In the genomic region with DNA sequence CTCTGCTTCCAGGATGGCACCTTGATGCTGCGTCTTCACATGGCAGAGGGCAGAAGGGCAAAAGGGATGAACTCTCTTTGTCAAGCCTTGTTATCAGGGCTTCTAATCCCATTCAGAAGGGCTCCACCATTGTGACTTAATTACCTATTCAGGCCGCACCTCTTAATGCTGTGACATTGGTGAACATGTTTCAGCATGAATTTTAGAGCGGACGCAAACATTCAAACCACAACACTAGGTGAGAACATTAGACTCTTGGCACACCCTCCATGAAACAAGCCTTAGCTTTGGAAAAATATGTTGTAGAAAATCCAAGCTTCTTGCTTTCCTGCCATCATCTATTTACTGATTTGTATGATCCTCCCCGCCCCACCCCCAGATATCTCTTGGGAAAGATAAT, we compare ENCODE assay signal across 15 cellular contexts. TPM values are rescaled to one million over a fixed set of nuclear protein-coding genes. Genes with fewer than 3 reads are reported as not detected.
"Had no signal": no experiment of that assay in that cellular context is flagged by ENCODE, and none has a peak within 500 bp of the region (broad histone marks: within the 10 kb centered on the region; RNA-seq: fewer than 3 reads in every experiment).

No MANE protein-coding gene starts in this region.

- H3K9me3 ChIP-seq: testis, upper lobe of right lung had no signal

- H3K27ac ChIP-seq: cardiac muscle cell, dorsolateral prefrontal cortex, testis, upper lobe of right lung, WERI-Rb-1 had no signal

- H3K4me3 ChIP-seq: cardiac muscle cell, dorsolateral prefrontal cortex, lung, testis, upper lobe of right lung had no signal

- H3K4me1 Mint-ChIP-seq: stimulated activated naive CD8-positive, alpha-beta T cell treated with anti-CD3 and anti-CD28 coated beads, Interleukin-15, amount 100 ng/mL, for 72 hours had no signal

- H3K36me3 ChIP-seq: cardiac muscle cell, upper lobe of right lung, WERI-Rb-1 had no signal

- DNase-seq: activated CD4-positive, alpha-beta memory T cell treated with anti-CD3 and anti-CD28 coated beads, Interleukin-2, amount 10 ng/mL, durations not matched to agents 7 days and 5 days; activated effector memory CD4-positive, alpha-beta T cell treated with Interleukin-2 at 50 U/mL for 16 hours; activated naive CD4-positive, alpha-beta T cell treated with anti-CD3 and anti-CD28 coated beads, Interleukin-2, amount 50 U/mL, for 16 hours; activated T-cell treated with anti-CD3 and anti-CD28 coated beads, Interleukin-2, amount 50 U/mL, for 24 hours; dorsolateral prefrontal cortex; endodermal cell; stimulated activated naive CD8-positive, alpha-beta T cell treated with anti-CD3 and anti-CD28 coated beads, Interleukin-15, amount 100 ng/mL, for 72 hours; testis; upper lobe of right lung; WERI-Rb-1 had no signal

- H3K4me1 ChIP-seq: testis, upper lobe of right lung had no signal

- H3K9me3 Mint-ChIP-seq: activated CD4-positive, alpha-beta memory T cell treated with anti-CD3 and anti-CD28 coated beads, Interleukin-2, amount 10 ng/mL, durations not matched to agents 7 days and 5 days; activated T-cell treated with anti-CD3 and anti-CD28 coated beads, Interleukin-2, amount 50 U/mL, for 24 hours; endodermal cell; stimulated activated naive CD8-positive, alpha-beta T cell treated with anti-CD3 and anti-CD28 coated beads, Interleukin-15, amount 100 ng/mL, for 72 hours had no signal

- H3K4me3 Mint-ChIP-seq: activated CD4-positive, alpha-beta memory T cell treated with anti-CD3 and anti-CD28 coated beads, Interleukin-2, amount 10 ng/mL, durations not matched to agents 7 days and 5 days; activated T-cell treated with anti-CD3 and anti-CD28 coated beads, Interleukin-2, amount 50 U/mL, for 24 hours; endodermal cell; neural crest cell; stimulated activated naive CD8-positive, alpha-beta T cell treated with anti-CD3 and anti-CD28 coated beads, Interleukin-15, amount 100 ng/mL, for 72 hours had no signal

- ATAC-seq: sciatic nerve; stimulated activated naive CD8-positive, alpha-beta T cell treated with anti-CD3 and anti-CD28 coated beads, Interleukin-15, amount 100 ng/mL, for 72 hours; upper lobe of right lung had no signal

- H3K27ac Mint-ChIP-seq: activated CD4-positive, alpha-beta memory T cell treated with anti-CD3 and anti-CD28 coated beads, Interleukin-2, amount 10 ng/mL, durations not matched to agents 7 days and 5 days; activated T-cell treated with anti-CD3 and anti-CD28 coated beads, Interleukin-2, amount 50 U/mL, for 24 hours; endodermal cell; stimulated activated naive CD8-positive, alpha-beta T cell treated with anti-CD3 and anti-CD28 coated beads, Interleukin-15, amount 100 ng/mL, for 72 hours had no signal

- H3K27me3 ChIP-seq: cardiac muscle cell, dorsolateral prefrontal cortex, testis, upper lobe of right lung had no signal

- H3K27me3 Mint-ChIP-seq: stimulated activated naive CD8-positive, alpha-beta T cell treated with anti-CD3 and anti-CD28 coated beads, Interleukin-15, amount 100 ng/mL, for 72 hours had no signal

RNA-seq across cellular contexts. Expression of a gene that starts 17.9 kb away (rescaled TPM):
- total RNA-seq: activated CD4-positive, alpha-beta memory T cell treated with anti-CD3 and anti-CD28 coated beads, Interleukin-2, amount 10 ng/mL, durations not matched to agents 7 days and 5 days; neural crest cell; osteocyte; sciatic nerve; upper lobe of right lung had no signal
